In genomic region chr20:3071610-3072529, GRCh38 we compare ENCODE assay signal across 8 cellular contexts. TPM values are rescaled to one million over a fixed set of nuclear protein-coding genes. Genes with fewer than 3 reads are reported as not detected.
DNase-seq lines count a peak whose midpoint lies in the region; ATAC-seq and FAIRE-seq lines count a peak whose summit lies in the region.

TSS of gene OXT (plus strand) at chr20:3071620. CDS start at chr20:3071656, 36 bp downstream.

- H3K4me1 ChIP-seq in HAP-1 (peaks cover 2% of the 10 kb centered on the region; the same call in 1 of the 2 replicates), small intestine (ENCODE audit: control insufficient read depth in 2 of 2, insufficient read depth in 1 of 2, low read depth in 1 of 2, low read length in 1 of 2) (peaks cover 0 to 3% of the 10 kb centered on the region in 2 donors)

- no peak within 1 kb of the TSS for H3K27ac ChIP-seq in small intestine (ENCODE audit: low read depth in 1 of 2, low read length in 1 of 2)

- H3K27me3 ChIP-seq in HAP-1 (ENCODE audit: low read depth): no peaks in the 10 kb centered on the region
- no peaks in the 10 kb centered on the region for H3K27me3 ChIP-seq in small intestine (ENCODE audit: control insufficient read depth in 2 of 2, insufficient read depth in 2 of 2, low read length in 2 of 2)

- H3K9me3 ChIP-seq in HAP-1 (no peaks in the 10 kb centered on the region), small intestine (ENCODE audit: control insufficient read depth, low read depth) (no peaks in the 10 kb centered on the region)

- H3K36me3 ChIP-seq in HAP-1 (replicated peaks): no peaks in the 10 kb centered on the region
- H3K36me3 ChIP-seq in small intestine (ENCODE audit: control insufficient read depth in 2 of 2, insufficient read depth in 2 of 2, low read length in 2 of 2): no peaks in the 10 kb centered on the region

- 10 to 19% (median 15%) methylated on average over 52 to 95 of the region's 95 CpGs for WGBS in small intestine, 3 donors

- H3K4me3 ChIP-seq in HAP-1 (peak within 1 kb of the TSS; percentile 37), small intestine (ENCODE audit: low read depth in 1 of 2, low read length in 2 of 2) (peak within 1 kb of the TSS; percentile 51 to 62)

- in situ Hi-C loops in HAP-1 (cut with MboI; ENCODE audit: low sequenced_read_pairs): no loop called here

- peak; percentile 30 to 76 for DNase-seq in HAP-1 (ENCODE audit: low spot score in 2 of 2)
- peak; percentile 63 for DNase-seq in activated T-helper 1 cell treated with Interleukin-2 at 50 U/mL for 16 hours (ENCODE audit: low read depth)
- DNase-seq in left cardiac atrium: peak; percentile 66
- DNase-seq in small intestine: peak; percentile 54
- DNase-seq in AML-193 (lab: John Stamatoyannopoulos, UW): no peak
- DNase-seq in NCI-H510A treated with DMSO at 0.1 percent for 48 hours (lab: John Stamatoyannopoulos, UW): no peak
- DNase-seq in OCI-M2 (lab: John Stamatoyannopoulos, UW; ENCODE audit: unreplicated experiment): no peak

- FAIRE-seq in small intestine (lab: Jason Lieb, UNC): no peak

- intact Hi-C loops in left cardiac atrium (cut with DNase I): no loop called here

- peak; percentile 80 to 90 for ATAC-seq in left cardiac atrium
- ATAC-seq in GM18511 (IDR thresholded peaks at IDR 0.05; ENCODE audit: unreplicated experiment): no peak

RNA-seq across cellular contexts. Expression of gene OXT, which starts in this region (rescaled TPM):
- total RNA-seq in left cardiac atrium: under 1 TPM; 0.65 to 0.92 TPM
- 10 to 100 TPM in 2 of 3 donors, 1 to 10 TPM in 1; 2.7 to 45.8 (median 36.2) TPM for polyA plus RNA-seq in small intestine

Comparison
In these comparisons a context has a peak if more than half of its experiments do, and no peak if none do; other contexts are left out.
1. Peak in DNase-seq and ATAC-seq in left cardiac atrium; RNA of the gene not detected or under 1 TPM.
2. DNase-seq: peak in HAP-1 (2 of 2), activated T-helper 1 cell treated with Interleukin-2 at 50 U/mL for 16 hours (single experiment) and small intestine (single experiment); none in AML-193 (0 of 2), NCI-H510A treated with DMSO at 0.1 percent for 48 hours (single experiment) and OCI-M2 (single experiment).